In genomic region chr19:7928741-7929701, GRCh38 we compare ENCODE assay signal across 8 cellular contexts. TPM values are rescaled to one million over a fixed set of nuclear protein-coding genes. Genes with fewer than 3 reads are reported as not detected.
A peak's percentile ranks its signal among the peaks of the same experiment; 100 is the strongest.
DNase-seq lines count a peak whose midpoint lies in the region; TF ChIP-seq lines count a peak whose summit lies in the region.

No MANE protein-coding gene starts in this region.

- CTCF ChIA-PET in HEK293T (lab: Yijun Ruan, JAX): interaction anchor here (0.6 to 3.6 kb wide), 11 partner anchors 9 to 268 kb away, joined by 3 to 29 read pairs (median 4); partner anchors contain the start of genes SNAPC2 and TIMM44

- POLR2A ChIA-PET in HEK293T (lab: Yijun Ruan, JAX): interaction anchor here (0.6 to 2.5 kb wide), 5 partner anchors 8 to 70 kb away, joined by 3 to 32 read pairs (median 3); partner anchors contain the start of genes SNAPC2 and TIMM44

- peaks cover 77% of the 10 kb centered on the region for H4K20me1 ChIP-seq in BLaER1

- peak overlapping the region; percentile 49 for H3K4me2 ChIP-seq in BLaER1

- H3K4me3 ChIP-seq in BLaER1: no peak overlapping the region

- no peak overlapping the region for H3K9ac ChIP-seq in BLaER1

- no peaks in the 10 kb centered on the region for H3K9me3 ChIP-seq in BLaER1

- peaks cover 47% of the 10 kb centered on the region for H3K4me1 ChIP-seq in BLaER1

- peak; percentile 47 for DNase-seq in HEK293T (ENCODE audit: extremely low spot score)
- peak; percentile 70 for DNase-seq in T follicular helper cell (ENCODE audit: low read depth)
- DNase-seq in amniotic epithelial cell (ENCODE audit: low read depth): peak; percentile 92
- DNase-seq in iPS-NIHi7 (ENCODE audit: extremely low spot score): peak; percentile 76
- peak; percentile 60 for DNase-seq in stimulated activated CD4-positive, alpha-beta T cell treated with anti-CD3 and anti-CD28 coated beads, Interleukin-4, amount 100 ng/mL, for 1 hour
- no peak for DNase-seq in GOT3 (lab: John Stamatoyannopoulos, UW)
- no peak for DNase-seq in cerebellum (ENCODE audit: low spot score)

- no peaks in the 10 kb centered on the region for H3K27me3 ChIP-seq in BLaER1

- no peak overlapping the region for H3K27ac ChIP-seq in BLaER1

- H3K36me3 ChIP-seq in BLaER1: peaks cover 49% of the 10 kb centered on the region

TF ChIP-seq in HEK293T, 16 proteins besides CTCF, POLR2A, EP300 and RAD21:
- TF ChIP-seq BHLHE40 (IDR thresholded peaks at IDR 0.05; ENCODE audit: borderline replicate concordance) (no peak), ARNT (IDR thresholded peaks at IDR 0.05) (no peak), ZNF384 (IDR thresholded peaks at IDR 0.05) (no peak), ELF4 (IDR thresholded peaks at IDR 0.05) (no peak), HDGF (IDR thresholded peaks at IDR 0.05; ENCODE audit: borderline replicate concordance) (no peak), SUZ12 (IDR thresholded peaks at IDR 0.05) (no peak), L3MBTL2 (conservative IDR thresholded peaks at IDR 0.05) (no peak), FOXM1 (IDR thresholded peaks at IDR 0.05; ENCODE audit: borderline replicate concordance) (no peak), SP1 (IDR thresholded peaks at IDR 0.05) (no peak), NFRKB (IDR thresholded peaks at IDR 0.05) (no peak)
- TF ChIP-seq, protein P1, sequence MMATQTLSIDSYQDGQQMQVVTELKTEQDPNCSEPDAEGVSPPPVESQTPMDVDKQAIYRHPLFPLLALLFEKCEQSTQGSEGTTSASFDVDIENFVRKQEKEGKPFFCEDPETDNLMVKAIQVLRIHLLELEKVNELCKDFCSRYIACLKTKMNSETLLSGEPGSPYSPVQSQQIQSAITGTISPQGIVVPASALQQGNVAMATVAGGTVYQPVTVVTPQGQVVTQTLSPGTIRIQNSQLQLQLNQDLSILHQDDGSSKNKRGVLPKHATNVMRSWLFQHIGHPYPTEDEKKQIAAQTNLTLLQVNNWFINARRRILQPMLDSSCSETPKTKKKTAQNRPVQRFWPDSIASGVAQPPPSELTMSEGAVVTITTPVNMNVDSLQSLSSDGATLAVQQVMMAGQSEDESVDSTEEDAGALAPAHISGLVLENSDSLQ (IDR thresholded peaks at IDR 0.05): no peak
TF ChIP-seq in HEK293T: peak in this region for 0.

RNA-seq across cellular contexts. Expression of gene CTXN1, which starts 3.1 kb away (rescaled TPM):
- 10.3 TPM for total RNA-seq in cerebellum

RNA-seq across cellular contexts. Expression of gene SNAPC2, which starts 8.9 kb away (rescaled TPM):
- total RNA-seq in cerebellum: 4.6 TPM

RNA-seq across cellular contexts. Expression of gene TGFBR3L, which starts 14.4 kb away (rescaled TPM):
- total RNA-seq in cerebellum: not detected

RNA-seq across cellular contexts. Expression of gene TIMM44, which starts 14.4 kb away (rescaled TPM):
- total RNA-seq in cerebellum: 36.4 TPM

RNA-seq across cellular contexts. Expression of gene MAP2K7, which starts 25.3 kb away (rescaled TPM):
- total RNA-seq in cerebellum: 8.5 TPM

Comparison
In these comparisons a context has a peak if more than half of its experiments do, and no peak if none do; other contexts are left out.
1. DNase-seq: peak in HEK293T (single experiment), T follicular helper cell (single experiment), amniotic epithelial cell (single experiment), iPS-NIHi7 (single experiment) and stimulated activated CD4-positive, alpha-beta T cell treated with anti-CD3 and anti-CD28 coated beads, Interleukin-4, amount 100 ng/mL, for 1 hour (single experiment); none in GOT3 (single experiment) and cerebellum (single experiment).